Comparison of ENCODE assay signal across 8 cellular contexts in genomic region chr1:12031039-12031980, GRCh38. TPM values are rescaled to one million over a fixed set of nuclear protein-coding genes. Genes with fewer than 3 reads are reported as not detected.
A peak's percentile ranks its signal among the peaks of the same experiment; 100 is the strongest.
DNase-seq lines count a peak whose midpoint lies in the region; ATAC-seq lines count a peak whose summit lies in the region.

No MANE protein-coding gene starts in this region.

- H3K4me1 Mint-ChIP-seq in activated T-cell treated with anti-CD3 and anti-CD28 coated beads, Interleukin-2, amount 50 U/mL, for 4 hours (ENCODE audit: low read depth) = no peaks in the 10 kb centered on the region

- H3K4me2 ChIP-seq in BLaER1 = peak overlapping the region; percentile 80

- peak; percentile 63 to 71 for ATAC-seq in activated T-cell treated with anti-CD3 and anti-CD28 coated beads, Interleukin-2, amount 50 U/mL, for 4 hours
- peak; percentile 77 for ATAC-seq in left ventricle myocardium superior
- no peak for ATAC-seq in HG03439 (IDR thresholded peaks at IDR 0.05; ENCODE audit: unreplicated experiment)

- H4K20me1 ChIP-seq in BLaER1 = peaks cover 26% of the 10 kb centered on the region

- no peak overlapping the region for H3K9ac ChIP-seq in BLaER1

- H3K27me3 Mint-ChIP-seq in activated T-cell treated with anti-CD3 and anti-CD28 coated beads, Interleukin-2, amount 50 U/mL, for 4 hours (ENCODE audit: low read depth) = no peaks in the 10 kb centered on the region

- no peak overlapping the region for H3K4me3 ChIP-seq in BLaER1

- intact Hi-C loops in left ventricle myocardium superior (cut with micrococcal nuclease) = no loop called here

- H3K36me3 ChIP-seq in BLaER1 = peaks cover 55% of the 10 kb centered on the region

- H3K9me3 ChIP-seq in BLaER1 = no peaks in the 10 kb centered on the region

- H3K4me1 ChIP-seq in BLaER1 = peaks cover 60% of the 10 kb centered on the region

- no peaks in the 10 kb centered on the region for H3K9me3 Mint-ChIP-seq in activated T-cell treated with anti-CD3 and anti-CD28 coated beads, Interleukin-2, amount 50 U/mL, for 4 hours

- H3K27ac ChIP-seq in BLaER1 = no peak overlapping the region

- H3K36me3 Mint-ChIP-seq in activated T-cell treated with anti-CD3 and anti-CD28 coated beads, Interleukin-2, amount 50 U/mL, for 4 hours (ENCODE audit: insufficient read depth) = peaks cover 21% of the 10 kb centered on the region

- no peaks in the 10 kb centered on the region for H3K27me3 ChIP-seq in BLaER1

- H3K4me3 Mint-ChIP-seq in activated T-cell treated with anti-CD3 and anti-CD28 coated beads, Interleukin-2, amount 50 U/mL, for 4 hours = no peak overlapping the region

- peak in 53 of 76 experiments; percentile 6 to 66 (median 37) for DNase-seq in HUDEP-2 (lab: John Stamatoyannopoulos, UW; ENCODE audit: unreplicated experiment in 76 of 76)
- peak; percentile 23 for DNase-seq in activated T-cell treated with anti-CD3 and anti-CD28 coated beads, Interleukin-2, amount 50 U/mL, for 4 hours
- DNase-seq in left ventricle myocardium superior = peak; percentile 67
- DNase-seq in stimulated activated CD4-positive, alpha-beta T cell treated with anti-CD3 and anti-CD28 coated beads, Interleukin-4, amount 100 ng/mL, for 24 hours = peak; percentile 36
- no peak for DNase-seq in DMS153 treated with DMSO at 0.1 percent for 48 hours (lab: John Stamatoyannopoulos, UW; ENCODE audit: unreplicated experiment)
- DNase-seq in NCI-H1092 treated with DMSO at 0.1 percent for 48 hours (lab: John Stamatoyannopoulos, UW) = no peak

RNA-seq across cellular contexts. Expression of gene MIIP, which starts 12.0 kb away (rescaled TPM):
- total RNA-seq in activated T-cell treated with anti-CD3 and anti-CD28 coated beads, Interleukin-2, amount 50 U/mL, for 4 hours = 10 to 100 TPM; 51.9 to 58.3 (median 53.2) TPM
- 11.5 TPM for total RNA-seq in left ventricle myocardium superior

RNA-seq across cellular contexts. Expression of gene TNFRSF8, which starts 31.8 kb away (rescaled TPM):
- total RNA-seq in activated T-cell treated with anti-CD3 and anti-CD28 coated beads, Interleukin-2, amount 50 U/mL, for 4 hours = 10 to 100 TPM; 13.7 to 17.5 (median 14.9) TPM
- total RNA-seq in left ventricle myocardium superior = 1.2 TPM

RNA-seq across cellular contexts. Expression of gene MFN2, which starts 51.1 kb away (rescaled TPM):
- total RNA-seq in activated T-cell treated with anti-CD3 and anti-CD28 coated beads, Interleukin-2, amount 50 U/mL, for 4 hours = 100 to 1,000 TPM in 1 of 3 donors, 10 to 100 TPM in 2; 96.2 to 105 (median 96.7) TPM
- total RNA-seq in left ventricle myocardium superior = 688 TPM

Comparison
In these comparisons a context has a peak if more than half of its experiments do, and no peak if none do; other contexts are left out.
1. DNase-seq: peak in HUDEP-2 (53 of 76), activated T-cell treated with anti-CD3 and anti-CD28 coated beads, Interleukin-2, amount 50 U/mL, for 4 hours (single experiment), left ventricle myocardium superior (single experiment) and stimulated activated CD4-positive, alpha-beta T cell treated with anti-CD3 and anti-CD28 coated beads, Interleukin-4, amount 100 ng/mL, for 24 hours (single experiment); none in DMS153 treated with DMSO at 0.1 percent for 48 hours (single experiment) and NCI-H1092 treated with DMSO at 0.1 percent for 48 hours (single experiment).